ENCODE assay signal across 27 cellular contexts in the genomic region with DNA sequence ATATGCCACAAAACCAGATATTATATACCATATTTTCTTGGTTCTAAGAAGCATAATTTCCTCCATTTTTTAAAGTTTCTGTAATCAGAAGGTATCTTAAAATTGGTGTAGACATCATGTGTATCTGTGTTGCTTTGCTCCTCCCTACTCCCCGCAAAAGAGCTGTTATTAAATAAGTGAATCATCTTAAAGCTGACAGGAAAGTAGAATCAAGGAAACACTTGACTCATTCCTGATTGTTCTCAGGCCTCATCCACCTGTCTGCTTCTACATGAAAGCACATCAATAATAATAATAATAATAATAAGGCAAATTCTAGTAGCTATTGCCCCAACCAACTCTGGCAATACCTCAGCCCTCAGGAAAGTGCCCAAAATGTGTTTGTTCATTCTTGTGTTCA. TPM values are rescaled to one million over a fixed set of nuclear protein-coding genes. Genes with fewer than 3 reads are reported as not detected.
DNase-seq lines count a peak whose midpoint lies in the region; ATAC-seq, FAIRE-seq and TF ChIP-seq lines count a peak whose summit lies in the region.
"Had no signal": no experiment of that assay in that cellular context is flagged by ENCODE, and none has a peak within 500 bp of the region (broad histone marks: within the 10 kb centered on the region; RNA-seq: fewer than 3 reads in every experiment).

No MANE protein-coding gene starts in this region.

- H3K27ac Mint-ChIP-seq in stimulated activated naive CD8-positive, alpha-beta T cell treated with anti-CD3 and anti-CD28 coated beads, Interleukin-15, amount 100 ng/mL, for 72 hours: no peak overlapping the region
- H3K27ac Mint-ChIP-seq: activated CD4-positive, alpha-beta memory T cell treated with anti-CD3 and anti-CD28 coated beads, Interleukin-2, amount 10 ng/mL, durations not matched to agents 7 days and 5 days; activated naive CD8-positive, alpha-beta T cell treated with anti-CD3 and anti-CD28 coated beads for 36 hours; H9; naive B cell; stimulated activated effector memory CD8-positive, alpha-beta T cell treated with anti-CD3 and anti-CD28 coated beads, Interleukin-12 subunit alpha, Interleukin-12 subunit beta, amount 100 ng/mL, for 72 hours; T-cell had no signal

- no peak overlapping the region for H3K14ac ChIP-seq in mesenchymal stem cell (ENCODE audit: low read length in 2 of 2)

- FAIRE-seq in H54 (lab: Jason Lieb, UNC): no peak
- FAIRE-seq: GM12878 had no signal

- DNase-seq in ELR (ENCODE audit: low read depth) (peak; percentile 70), PC-3 (peak; percentile 40), mammary epithelial cell (peak; percentile 6), mesenchymal stem cell (no peak), H54 (ENCODE audit: insufficient read length, low spot score) (no peak), posterior vena cava (ENCODE audit: low spot score) (no peak)
- DNase-seq in stimulated activated naive CD8-positive, alpha-beta T cell treated with anti-CD3 and anti-CD28 coated beads, Interleukin-15, amount 100 ng/mL, for 72 hours: no peak
- DNase-seq: ACHN; activated CD4-positive, alpha-beta memory T cell treated with anti-CD3 and anti-CD28 coated beads, Interleukin-2, amount 10 ng/mL, durations not matched to agents 7 days and 5 days; activated naive CD8-positive, alpha-beta T cell treated with anti-CD3 and anti-CD28 coated beads for 36 hours; COR-L47; DMS79; H9; head of caudate nucleus; left cardiac atrium; naive B cell; NCI-H1436; NCI-H524; NK-92 treated with Interleukin-12 subunit alpha and Interleukin-12 subunit beta, amount 100 ng/mL, for 24 hours; nucleus accumbens; SIG-M5; T-cell had no signal

- H3K4me2 ChIP-seq in PC-3 (ENCODE audit: low read length) (no peak overlapping the region), mammary epithelial cell (ENCODE audit: insufficient read depth, low read depth, low read length) (no peak overlapping the region), mesenchymal stem cell (ENCODE audit: low read length, poor library complexity, severe bottlenecking) (no peak overlapping the region)

- in situ Hi-C loops in mammary epithelial cell (cut with MboI; ENCODE audit: low sequenced_read_pairs in 2 of 2): loop anchor here in 1 of 2 donors (25.0 kb wide), 1 partner anchor 707 kb away; no protein-coding TSS in a partner anchor

- H3K4me3 Mint-ChIP-seq in stimulated activated naive CD8-positive, alpha-beta T cell treated with anti-CD3 and anti-CD28 coated beads, Interleukin-15, amount 100 ng/mL, for 72 hours: no peak overlapping the region
- H3K4me3 Mint-ChIP-seq: activated CD4-positive, alpha-beta memory T cell treated with anti-CD3 and anti-CD28 coated beads, Interleukin-2, amount 10 ng/mL, durations not matched to agents 7 days and 5 days; activated naive CD8-positive, alpha-beta T cell treated with anti-CD3 and anti-CD28 coated beads for 36 hours; brain; H9; naive B cell; stimulated activated effector memory CD8-positive, alpha-beta T cell treated with anti-CD3 and anti-CD28 coated beads, Interleukin-12 subunit alpha, Interleukin-12 subunit beta, amount 100 ng/mL, for 72 hours; T-cell had no signal

- no peak overlapping the region for H4K91ac ChIP-seq in mesenchymal stem cell (ENCODE audit: low read length)

- H3K4me1 ChIP-seq in PC-3 (ENCODE audit: insufficient read depth, low read length) (peaks cover 19% of the 10 kb centered on the region), mammary epithelial cell (ENCODE audit: insufficient read depth, low read length) (peaks cover 16% of the 10 kb centered on the region), mesenchymal stem cell (ENCODE audit: control insufficient read depth, insufficient read depth, low read depth, low read length) (peaks cover 5% of the 10 kb centered on the region)

- H3K27ac ChIP-seq in PC-3 (ENCODE audit: low read length) (no peak overlapping the region), mammary epithelial cell (ENCODE audit: insufficient read depth, low read depth, low read length) (no peak overlapping the region), mesenchymal stem cell (ENCODE audit: low read length, poor library complexity, severe bottlenecking) (peak overlapping the region; percentile 89)
- H3K27ac ChIP-seq: coronary artery had no signal

- TF ChIP-seq CTCF in PC-3 (conservative IDR thresholded peaks at IDR 0.05; ENCODE audit: low read depth, low read length): no peak
- no peak for TF ChIP-seq CTCF in mammary epithelial cell (conservative IDR thresholded peaks at IDR 0.05 in 1 of 2, IDR thresholded peaks at IDR 0.05 in 1 of 2; ENCODE audit: extremely low read depth in 1 of 2, insufficient read depth in 1 of 2, low read depth in 1 of 2, low read length in 2 of 2)

- intact Hi-C loops in PC-3 (cut with micrococcal nuclease): no loop called here
- intact Hi-C loops in mammary epithelial cell (cut with micrococcal nuclease): no loop called here
- intact Hi-C loops in posterior vena cava (cut with DNase I): loop anchor here in 1 of 2 donors (10.0 kb wide), 1 partner anchor 1880 kb away; no protein-coding TSS in a partner anchor

- H4K20me1 ChIP-seq in PC-3 (ENCODE audit: low read length): no peaks in the 10 kb centered on the region
- H4K20me1 ChIP-seq in mammary epithelial cell (ENCODE audit: insufficient read depth, low read length): no peaks in the 10 kb centered on the region

- no peak overlapping the region for H2BK15ac ChIP-seq in mesenchymal stem cell (ENCODE audit: low read depth, poor library complexity, severe bottlenecking)

- TF ChIP-seq POLR2A in H54 (IDR thresholded peaks at IDR 0.05; ENCODE audit: low read depth, low read length): no peak

- H3K4ac ChIP-seq in mesenchymal stem cell (ENCODE audit: low read depth in 1 of 2, low read length in 2 of 2): no peak overlapping the region

- peaks cover 9 to 26% of the 10 kb centered on the region in 2 donors for H3K9me3 Mint-ChIP-seq in stimulated activated naive CD8-positive, alpha-beta T cell treated with anti-CD3 and anti-CD28 coated beads, Interleukin-15, amount 100 ng/mL, for 72 hours

- H2AFZ ChIP-seq in PC-3 (ENCODE audit: low read length) (no peak overlapping the region), mammary epithelial cell (ENCODE audit: low read depth, low read length) (no peak overlapping the region), mesenchymal stem cell (ENCODE audit: low read depth, low read length) (no peak overlapping the region)

- no peak overlapping the region for H3K9ac ChIP-seq in PC-3 (ENCODE audit: low read length)
- H3K9ac ChIP-seq in mammary epithelial cell (ENCODE audit: insufficient read depth, low read length): no peak overlapping the region
- peak overlapping the region; percentile 72 for H3K9ac ChIP-seq in mesenchymal stem cell (ENCODE audit: low read length)

- H3K79me2 ChIP-seq in PC-3 (ENCODE audit: low read length) (no peaks in the 10 kb centered on the region), mammary epithelial cell (ENCODE audit: insufficient read depth, low read length) (no peaks in the 10 kb centered on the region)

- no peaks in the 10 kb centered on the region for H3K4me1 Mint-ChIP-seq in stimulated activated naive CD8-positive, alpha-beta T cell treated with anti-CD3 and anti-CD28 coated beads, Interleukin-15, amount 100 ng/mL, for 72 hours
- H3K4me1 Mint-ChIP-seq: H9; naive B cell; stimulated activated effector memory CD8-positive, alpha-beta T cell treated with anti-CD3 and anti-CD28 coated beads, Interleukin-12 subunit alpha, Interleukin-12 subunit beta, amount 100 ng/mL, for 72 hours; T-cell had no signal

- no peaks in the 10 kb centered on the region for H3F3A ChIP-seq in PC-3 (ENCODE audit: low read length, unreplicated experiment)

- 67% methylated on average over 1 of the region's 1 CpG for WGBS in mammary epithelial cell (ENCODE audit: low coverage, missing lambda C conversion rate)
- 40% methylated on average over 1 of the region's 1 CpG for WGBS in mesenchymal stem cell

- BruUV-seq in PC-3 (replicated peaks; lab: Mats Ljungman, UMichigan) (no TSS peak), mammary epithelial cell (replicated peaks; lab: Mats Ljungman, UMichigan) (no TSS peak)

- H3K9me3 ChIP-seq in PC-3 (ENCODE audit: low read length) (no peaks in the 10 kb centered on the region), mammary epithelial cell (replicated peaks; ENCODE audit: insufficient read depth, low read length) (no peaks in the 10 kb centered on the region), mesenchymal stem cell (ENCODE audit: control insufficient read depth, low read length) (peaks cover 11% of the 10 kb centered on the region)

- no peaks in the 10 kb centered on the region for H3K9me2 ChIP-seq in PC-3 (replicated peaks; ENCODE audit: low read length)

- no peak overlapping the region for H2BK5ac ChIP-seq in mesenchymal stem cell (ENCODE audit: low read depth, low read length, poor library complexity, severe bottlenecking)

- POLR2A ChIA-PET in PC-3 (lab: Charles Lee; ENCODE audit: unreplicated experiment): no interaction called here

- no peak overlapping the region for H2BK12ac ChIP-seq in mesenchymal stem cell (ENCODE audit: low read length in 2 of 2)

- no peaks in the 10 kb centered on the region for H3K36me3 ChIP-seq in PC-3 (ENCODE audit: low read depth, low read length)
- H3K36me3 ChIP-seq in mammary epithelial cell (ENCODE audit: insufficient read depth, low read length): no peaks in the 10 kb centered on the region
- H3K36me3 ChIP-seq in mesenchymal stem cell (ENCODE audit: control insufficient read depth in 1 of 2, insufficient read depth in 2 of 2, low read depth in 1 of 2, low read length in 2 of 2): no peaks in the 10 kb centered on the region

- H3K27me3 Mint-ChIP-seq in stimulated activated naive CD8-positive, alpha-beta T cell treated with anti-CD3 and anti-CD28 coated beads, Interleukin-15, amount 100 ng/mL, for 72 hours: no peaks in the 10 kb centered on the region
- H3K27me3 Mint-ChIP-seq: activated CD4-positive, alpha-beta memory T cell treated with anti-CD3 and anti-CD28 coated beads, Interleukin-2, amount 10 ng/mL, durations not matched to agents 7 days and 5 days; activated naive CD8-positive, alpha-beta T cell treated with anti-CD3 and anti-CD28 coated beads for 36 hours; brain; naive B cell; T-cell had no signal

- no peak overlapping the region for H2BK120ac ChIP-seq in mesenchymal stem cell (ENCODE audit: low read depth, low read length)

- CTCF ChIA-PET in PC-3 (lab: Charles Lee): no interaction called here
- CTCF ChIA-PET in mammary epithelial cell (lab: Charles Lee; ENCODE audit: low non-redundant PET): no interaction called here

- H3K4me3 ChIP-seq in PC-3 (ENCODE audit: low read length) (no peak overlapping the region), mammary epithelial cell (replicated peaks in 1 of 3; ENCODE audit: insufficient read depth in 1 of 3, low read depth in 2 of 3, low read length in 3 of 3) (no peak overlapping the region), mesenchymal stem cell (ENCODE audit: insufficient read depth in 1 of 2, low read depth in 1 of 2, low read length in 2 of 2) (no peak overlapping the region)
- H3K4me3 ChIP-seq: coronary artery, GM12878 had no signal

- no peaks in the 10 kb centered on the region for H3K79me1 ChIP-seq in mesenchymal stem cell (replicated peaks; ENCODE audit: low read length, poor library complexity, severe bottlenecking)

- ATAC-seq in PC-3 (peak; percentile 49; the same call in 1 of the 2 replicates), GM19395 (IDR thresholded peaks at IDR 0.05; ENCODE audit: unreplicated experiment) (no peak)
- no peak for ATAC-seq in stimulated activated naive CD8-positive, alpha-beta T cell treated with anti-CD3 and anti-CD28 coated beads, Interleukin-15, amount 100 ng/mL, for 72 hours
- ATAC-seq: left cardiac atrium, T-cell had no signal

- no peaks in the 10 kb centered on the region for H3K27me3 ChIP-seq in PC-3 (ENCODE audit: low read length)
- peaks cover 5% of the 10 kb centered on the region for H3K27me3 ChIP-seq in mammary epithelial cell (ENCODE audit: insufficient read depth, low read length)
- H3K27me3 ChIP-seq in mesenchymal stem cell (ENCODE audit: control insufficient read depth in 1 of 2, insufficient read depth in 1 of 2, low read length in 2 of 2): no peaks in the 10 kb centered on the region

- no peak overlapping the region for H3K23ac ChIP-seq in mesenchymal stem cell (ENCODE audit: low read length in 2 of 2)

- no peak overlapping the region for H2AK5ac ChIP-seq in mesenchymal stem cell (ENCODE audit: low read length, severe bottlenecking)

- dilution Hi-C loops in mammary epithelial cell (cut with HindIII; ENCODE audit: low sequenced_read_pairs): no loop called here

- H4K8ac ChIP-seq in mesenchymal stem cell (ENCODE audit: low read length): no peak overlapping the region

- no peak overlapping the region for H3K18ac ChIP-seq in mesenchymal stem cell (ENCODE audit: low read depth in 1 of 2, low read length in 2 of 2)

RNA-seq across cellular contexts. Expression of a gene that starts 26.2 kb away (rescaled TPM):
- not detected in 2 replicates for total RNA-seq in PC-3 (2014; rRNA removed)
- under 1 TPM in 1 of 2 donors, not detected in 1; 0.17 TPM for total RNA-seq in mammary epithelial cell
- not detected for polyA plus RNA-seq in mammary epithelial cell
- polyA minus RNA-seq in mammary epithelial cell: not detected
- polyA plus RNA-seq in mesenchymal stem cell (2013, experiment 1 of 2): 1.2 TPM
- polyA plus RNA-seq in mesenchymal stem cell (2013, experiment 2 of 2): 1.4 TPM
- 10 to 100 TPM; 34.1 to 63.8 TPM for total RNA-seq in posterior vena cava
- total RNA-seq: activated CD4-positive, alpha-beta memory T cell treated with anti-CD3 and anti-CD28 coated beads, Interleukin-2, amount 10 ng/mL, durations not matched to agents 7 days and 5 days; activated naive CD8-positive, alpha-beta T cell treated with anti-CD3 and anti-CD28 coated beads for 36 hours had no signal

Comparison
In these comparisons a context has a peak if more than half of its experiments do, and no peak if none do; other contexts are left out.
1. DNase-seq: peak in ELR (single experiment), PC-3 (single experiment) and mammary epithelial cell (single experiment); none in mesenchymal stem cell (single experiment), H54 (single experiment), posterior vena cava (single experiment) and stimulated activated naive CD8-positive, alpha-beta T cell treated with anti-CD3 and anti-CD28 coated beads, Interleukin-15, amount 100 ng/mL, for 72 hours (0 of 2).
2. RNA of a gene that starts 26.2 kb away (total RNA-seq): 34.1 to 63.8 TPM in posterior vena cava; 0.17 TPM in mammary epithelial cell and not detected in PC-3; every median in the first group is over 10 times any median in the second.